8 cellular contexts compared by ENCODE assay signal in the genomic region with DNA sequence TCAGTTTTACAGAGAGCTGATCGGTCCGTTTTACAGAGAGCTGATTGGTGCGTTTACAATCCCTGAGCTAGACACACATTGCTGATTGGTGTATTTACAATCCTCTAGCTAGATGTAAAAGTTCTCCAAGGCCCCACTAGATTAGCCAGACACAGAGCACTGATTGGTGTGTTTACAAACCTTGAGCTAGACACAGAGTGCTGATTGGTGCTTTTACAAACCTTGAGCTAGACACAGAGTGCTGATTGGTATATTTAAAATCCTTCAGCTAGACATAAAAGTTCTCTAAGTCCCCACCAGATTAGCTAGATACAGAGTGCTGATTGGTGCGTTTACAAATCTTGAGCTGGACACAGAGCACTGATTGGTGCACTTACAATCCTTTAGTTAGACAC.
DNase-seq lines count a peak whose midpoint lies in the region; ATAC-seq and TF ChIP-seq lines count a peak whose summit lies in the region.
"Not testable (repeated sequence)": the region's sequence is repeated elsewhere in the genome, so short reads cannot be mapped to it uniquely, and the experiment has no call there.

No MANE protein-coding gene starts in this region.

- not testable (repeated sequence) for H3K27ac Mint-ChIP-seq in MCF 10A (ENCODE audit: low read depth, unreplicated experiment); stimulated activated naive CD8-positive, alpha-beta T cell treated with anti-CD3 and anti-CD28 coated beads, Interleukin-15, Interleukin-2, amounts not matched to agents 100 ng/mL and 50 ng/mL, for 24 hours
- H3K27ac Mint-ChIP-seq in nephron, result peak overlapping the region in 2 of 3 experiments; percentile 62 to 74

- not testable (repeated sequence) for ATAC-seq in activated T-cell treated with anti-CD3 and anti-CD28 coated beads, Interleukin-2, amount 50 U/mL, for 4 hours; heart right ventricle

- not testable (repeated sequence) for H3K36me3 Mint-ChIP-seq in activated T-cell treated with anti-CD3 and anti-CD28 coated beads, Interleukin-2, amount 50 U/mL, for 4 hours (ENCODE audit: insufficient read depth); MCF 10A (ENCODE audit: insufficient read depth, unreplicated experiment); nephron (ENCODE audit: low read depth); stimulated activated naive CD8-positive, alpha-beta T cell treated with anti-CD3 and anti-CD28 coated beads, Interleukin-15, Interleukin-2, amounts not matched to agents 100 ng/mL and 50 ng/mL, for 24 hours (ENCODE audit: low read depth)

- not testable (repeated sequence) for H3K9me3 ChIP-seq in HUES48 (ENCODE audit: control insufficient read depth, insufficient read depth, low read length); SJSA1 (replicated peaks); heart right ventricle

- intact Hi-C loops in MCF 10A (cut with micrococcal nuclease); heart right ventricle (cut with DNase I): not testable (repeated sequence)

- WGBS in heart right ventricle, 2 donors, result 94 to 97% methylated on average over 4 of the region's 4 CpGs

- H3K4me1 ChIP-seq in HUES48 (ENCODE audit: control insufficient read depth, insufficient read depth, low read length), result peaks cover 10% of the 10 kb centered on the region
- H3K4me1 ChIP-seq in SJSA1 (replicated peaks), result not testable (repeated sequence)
- peaks cover 0 to 10% (median 4%) of the 10 kb centered on the region in 9 donors for H3K4me1 ChIP-seq in heart right ventricle

- not testable (repeated sequence) for H3K4me1 Mint-ChIP-seq in activated T-cell treated with anti-CD3 and anti-CD28 coated beads, Interleukin-2, amount 50 U/mL, for 4 hours (ENCODE audit: low read depth); MCF 10A (ENCODE audit: insufficient read depth, unreplicated experiment); stimulated activated naive CD8-positive, alpha-beta T cell treated with anti-CD3 and anti-CD28 coated beads, Interleukin-15, Interleukin-2, amounts not matched to agents 100 ng/mL and 50 ng/mL, for 24 hours (ENCODE audit: low read depth)
- peaks cover 33% of the 10 kb centered on the region for H3K4me1 Mint-ChIP-seq in nephron

- H3K4me3 Mint-ChIP-seq in activated T-cell treated with anti-CD3 and anti-CD28 coated beads, Interleukin-2, amount 50 U/mL, for 4 hours, result peak overlapping the region; percentile 80
- H3K4me3 Mint-ChIP-seq in MCF 10A (ENCODE audit: unreplicated experiment), result peak overlapping the region; percentile 75
- H3K4me3 Mint-ChIP-seq in nephron, result peak overlapping the region; percentile 87 to 88 (median 87)
- peak overlapping the region; percentile 81 for H3K4me3 Mint-ChIP-seq in stimulated activated naive CD8-positive, alpha-beta T cell treated with anti-CD3 and anti-CD28 coated beads, Interleukin-15, Interleukin-2, amounts not matched to agents 100 ng/mL and 50 ng/mL, for 24 hours

- H3K9me3 Mint-ChIP-seq in activated T-cell treated with anti-CD3 and anti-CD28 coated beads, Interleukin-2, amount 50 U/mL, for 4 hours; MCF 10A (ENCODE audit: unreplicated experiment); nephron; stimulated activated naive CD8-positive, alpha-beta T cell treated with anti-CD3 and anti-CD28 coated beads, Interleukin-15, Interleukin-2, amounts not matched to agents 100 ng/mL and 50 ng/mL, for 24 hours: not testable (repeated sequence)

- not testable (repeated sequence) for TF ChIP-seq CTCF in C4-2B (conservative IDR thresholded peaks at IDR 0.05); MCF 10A (IDR thresholded peaks at IDR 0.05; ENCODE audit: unreplicated experiment); heart right ventricle (IDR thresholded peaks at IDR 0.05); nephron (IDR thresholded peaks at IDR 0.05; ENCODE audit: unreplicated experiment in 3 of 3)

- peak overlapping the region; percentile 65 for H3K4me3 ChIP-seq in HUES48 (ENCODE audit: low read depth, low read length)
- H3K4me3 ChIP-seq in SJSA1, result peak overlapping the region; percentile 61
- H3K4me3 ChIP-seq in heart right ventricle, result peak overlapping the region in 7 of 10 donors; percentile 63 to 77 (median 73)

- CTCF ChIA-PET in MCF 10A (lab: Yijun Ruan, JAX), result interaction anchor here (0.6 to 1.6 kb wide), 10 partner anchors 13 to 741 kb away, joined by 3 to 6 read pairs (median 4); no protein-coding TSS in a partner anchor

- BruUV-seq in MCF 10A (replicated peaks; lab: Mats Ljungman, UMichigan), result not testable (repeated sequence)

- H3K9ac ChIP-seq in HUES48 (ENCODE audit: low read depth, low read length), result not testable (repeated sequence)

- DNase-seq in SJSA1 (ENCODE audit: low read depth in 1 of 2, low spot score in 2 of 2); activated T-cell treated with anti-CD3 and anti-CD28 coated beads, Interleukin-2, amount 50 U/mL, for 4 hours; MCF 10A (ENCODE audit: unreplicated experiment); heart right ventricle: not testable (repeated sequence)

- not testable (repeated sequence) for H3K27me3 Mint-ChIP-seq in activated T-cell treated with anti-CD3 and anti-CD28 coated beads, Interleukin-2, amount 50 U/mL, for 4 hours (ENCODE audit: low read depth); MCF 10A (ENCODE audit: insufficient read depth, unreplicated experiment); nephron (ENCODE audit: low read depth); stimulated activated naive CD8-positive, alpha-beta T cell treated with anti-CD3 and anti-CD28 coated beads, Interleukin-15, Interleukin-2, amounts not matched to agents 100 ng/mL and 50 ng/mL, for 24 hours

- H3K27me3 ChIP-seq in HUES48 (ENCODE audit: control insufficient read depth, insufficient read depth, low read length); SJSA1 (replicated peaks); heart right ventricle: not testable (repeated sequence)

- POLR2A ChIA-PET in MCF 10A (lab: Yijun Ruan, JAX), result interaction anchor here (0.7 to 1.3 kb wide), 2 partner anchors 14 to 25 kb away, joined by 3 read pairs; no protein-coding TSS in a partner anchor

- H3K36me3 ChIP-seq in HUES48 (ENCODE audit: control insufficient read depth, insufficient read depth, low read length); SJSA1; heart right ventricle: not testable (repeated sequence)

- peak overlapping the region; percentile 53 for H3K27ac ChIP-seq in C4-2B
- H3K27ac ChIP-seq in HUES48 (ENCODE audit: low read depth, low read length); SJSA1; heart right ventricle: not testable (repeated sequence)
